Comparison of ENCODE assay signal across 13 cellular contexts in genomic region chr12:107492393-107493134, GRCh38.
DNase-seq lines count a peak whose midpoint lies in the region; ATAC-seq, FAIRE-seq and TF ChIP-seq lines count a peak whose summit lies in the region.
"Had no signal": no experiment of that assay in that cellular context is flagged by ENCODE, and none has a peak within 500 bp of the region (broad histone marks: within the 10 kb centered on the region; RNA-seq: fewer than 3 reads in every experiment).

No MANE protein-coding gene starts in this region.

- intact Hi-C loops in GM12878 (cut with micrococcal nuclease; ENCODE audit: unreplicated experiment), result no loop called here

- peaks cover 2% of the 10 kb centered on the region for H3K36me3 Mint-ChIP-seq in activated naive CD4-positive, alpha-beta T cell treated with anti-CD3 and anti-CD28 coated beads, Interleukin-2, amount 10 ng/mL, durations not matched to agents 7 days and 5 days
- H3K36me3 Mint-ChIP-seq in IgD-negative memory B cell, result no peaks in the 10 kb centered on the region
- no peaks in the 10 kb centered on the region for H3K36me3 Mint-ChIP-seq in stimulated activated memory B cell treated with anti-CD40 and anti-IgM and Interleukin-4, amounts not matched to agents 10 μg/mL and 1 μg/mL and 100 μg/mL, for 72 hours
- H3K36me3 Mint-ChIP-seq: CD14-positive monocyte had no signal

- peaks cover 3% of the 10 kb centered on the region for H3K9me3 Mint-ChIP-seq in activated naive CD4-positive, alpha-beta T cell treated with anti-CD3 and anti-CD28 coated beads, Interleukin-2, amount 10 ng/mL, durations not matched to agents 7 days and 5 days
- H3K9me3 Mint-ChIP-seq in IgD-negative memory B cell, result peaks cover 0 to 3% (median 2%) of the 10 kb centered on the region in 3 donors
- peaks cover 6% of the 10 kb centered on the region for H3K9me3 Mint-ChIP-seq in stimulated activated memory B cell treated with anti-CD40 and anti-IgM and Interleukin-4, amounts not matched to agents 10 μg/mL and 1 μg/mL and 100 μg/mL, for 72 hours

- no TSS peak for BruUV-seq in GM12878 (replicated peaks; lab: Mats Ljungman, UMichigan)

- no peaks in the 10 kb centered on the region; a peak in 1 of 4 replicates for H3K27me3 ChIP-seq in GM12878 (replicated peaks in 1 of 2; ENCODE audit: control insufficient read depth in 2 of 2, insufficient read depth in 2 of 2, low read length in 1 of 2)

- POLR2A ChIA-PET in GM12878 (lab: Charles Lee), result no interaction called here

- CTCF ChIA-PET in activated naive CD4-positive, alpha-beta T cell treated with anti-CD3 and anti-CD28 coated beads, Interleukin-2, amount 10 ng/mL, durations not matched to agents 7 days and 5 days (lab: Charles Lee), result no interaction called here
- CTCF ChIA-PET in GM12878 (lab: Yijun Ruan, JAX), result interaction anchor here (0.7 kb wide), 1 partner anchor 120 kb away, joined by 3 read pairs; no protein-coding TSS in a partner anchor

- peaks cover 11% of the 10 kb centered on the region; the same call in 1 of the 2 replicates for H3K4me1 ChIP-seq in GM12878 (ENCODE audit: control insufficient read depth, insufficient read depth, low read length)

- no peak for DNase-seq in activated naive CD4-positive, alpha-beta T cell treated with anti-CD3 and anti-CD28 coated beads, Interleukin-2, amount 10 ng/mL, durations not matched to agents 7 days and 5 days
- DNase-seq in activated naive CD4-positive, alpha-beta T cell (lab: John Stamatoyannopoulos, UW), result no peak
- DNase-seq in GM12878 (ENCODE audit: low read depth, low spot score) (no peak), NCI-H1930 (lab: John Stamatoyannopoulos, UW) (no peak)
- no peak for DNase-seq in stimulated activated CD4-positive, alpha-beta T cell treated with anti-CD3 and anti-CD28 coated beads, Interleukin-12 subunit alpha, Interleukin-12 subunit beta, amount 100 ng/mL, for 4 hours
- DNase-seq: activated T-cell treated with anti-CD3 and anti-CD28 coated beads for 4 hours, NCI-H526, posterior cingulate gyrus, SK-N-SH had no signal

- SMC1A ChIA-PET in GM12878 (lab: Charles Lee; ENCODE audit: uncharacterized antibody, unreplicated experiment), result no interaction called here

- H2AFZ ChIP-seq in GM12878 (ENCODE audit: control insufficient read depth, low read depth, low read length), result no peak overlapping the region; the same call in 1 of the 2 replicates

- H4K20me1 ChIP-seq in GM12878 (ENCODE audit: control insufficient read depth, insufficient read depth), result no peaks in the 10 kb centered on the region

- no peak for TF ChIP-seq CTCF in GM12878 (IDR thresholded peaks at IDR 0.05 in 2 of 3, conservative IDR thresholded peaks at IDR 0.05 in 1 of 3; ENCODE audit: control insufficient read depth in 2 of 3, extremely low read depth in 1 of 3, insufficient read depth in 1 of 3, low read depth in 3 of 3, low read length in 3 of 3)

- H3K27ac ChIP-seq in GM12878 (ENCODE audit: control insufficient read depth, insufficient read depth), result no peak overlapping the region

- H3K4me2 ChIP-seq in GM12878 (ENCODE audit: control insufficient read depth, insufficient read depth), result peak overlapping the region; percentile 44; the same call in 1 of the 2 replicates
- H3K4me2 ChIP-seq: SK-N-SH had no signal

- no peaks in the 10 kb centered on the region for H3K9me3 ChIP-seq in GM12878 (replicated peaks; ENCODE audit: control insufficient read depth, insufficient read depth, low read length)
- H3K9me3 ChIP-seq: SK-N-SH had no signal

- H3K9ac ChIP-seq in GM12878 (ENCODE audit: control insufficient read depth, insufficient read depth, low read length), result no peak overlapping the region
- H3K9ac ChIP-seq: SK-N-SH had no signal

- H3K27ac Mint-ChIP-seq in activated naive CD4-positive, alpha-beta T cell treated with anti-CD3 and anti-CD28 coated beads, Interleukin-2, amount 10 ng/mL, durations not matched to agents 7 days and 5 days, result peak overlapping the region; percentile 68
- H3K27ac Mint-ChIP-seq in IgD-negative memory B cell, result peak overlapping the region; percentile 0 to 95 (median 53)
- H3K27ac Mint-ChIP-seq in stimulated activated memory B cell treated with anti-CD40 and anti-IgM and Interleukin-4, amounts not matched to agents 10 μg/mL and 1 μg/mL and 100 μg/mL, for 72 hours, result peak overlapping the region; percentile 65

- no peak for FAIRE-seq in GM12878 (lab: Jason Lieb, UNC)

- in situ Hi-C loops in GM12878 (cut with MboI), result no loop called here

- peaks cover 25% of the 10 kb centered on the region for H3K4me1 Mint-ChIP-seq in activated naive CD4-positive, alpha-beta T cell treated with anti-CD3 and anti-CD28 coated beads, Interleukin-2, amount 10 ng/mL, durations not matched to agents 7 days and 5 days
- H3K4me1 Mint-ChIP-seq in IgD-negative memory B cell, result peaks cover 28 to 48% (median 45%) of the 10 kb centered on the region in 3 donors
- peaks cover 18% of the 10 kb centered on the region for H3K4me1 Mint-ChIP-seq in stimulated activated memory B cell treated with anti-CD40 and anti-IgM and Interleukin-4, amounts not matched to agents 10 μg/mL and 1 μg/mL and 100 μg/mL, for 72 hours

- no peak for ATAC-seq in GM12878
- peak; percentile 66 for ATAC-seq in stimulated activated memory B cell treated with anti-CD40 and anti-IgM and Interleukin-4, amounts not matched to agents 10 μg/mL and 1 μg/mL and 100 μg/mL, for 72 hours
- no peak for ATAC-seq in GM18520 (IDR thresholded peaks at IDR 0.05; ENCODE audit: unreplicated experiment)

- H3K4me3 ChIP-seq in GM12878, result no peak overlapping the region

- RAD21 ChIA-PET in GM12878 (lab: Charles Lee; ENCODE audit: unreplicated experiment), result no interaction called here

- no peaks in the 10 kb centered on the region for H3K36me3 ChIP-seq in GM12878 (ENCODE audit: control insufficient read depth in 2 of 2, insufficient read depth in 2 of 2, low read length in 1 of 2)

- WGBS in GM12878 (ENCODE audit: insufficient coverage, insufficient replicate concordance, low lambda C conversion rate, missing lambda C conversion rate), result 35% methylated on average over 6 of the region's 6 CpGs

- no peak for TF ChIP-seq EP300 in GM12878 (IDR thresholded peaks at IDR 0.05; ENCODE audit: borderline replicate concordance in 1 of 2, control insufficient read depth in 1 of 2, low read depth in 2 of 2, low read length in 2 of 2)

- no peaks in the 10 kb centered on the region for H3K79me2 ChIP-seq in GM12878 (ENCODE audit: control insufficient read depth, insufficient read depth, low read length)

- TF ChIP-seq RAD21 in GM12878 (IDR thresholded peaks at IDR 0.05; ENCODE audit: insufficient read depth, low read depth, low read length), result no peak

- H3K4me3 Mint-ChIP-seq in activated naive CD4-positive, alpha-beta T cell treated with anti-CD3 and anti-CD28 coated beads, Interleukin-2, amount 10 ng/mL, durations not matched to agents 7 days and 5 days, result no peak overlapping the region
- peak overlapping the region; percentile 1 to 91 (median 75) for H3K4me3 Mint-ChIP-seq in IgD-negative memory B cell
- peak overlapping the region; percentile 61 for H3K4me3 Mint-ChIP-seq in stimulated activated memory B cell treated with anti-CD40 and anti-IgM and Interleukin-4, amounts not matched to agents 10 μg/mL and 1 μg/mL and 100 μg/mL, for 72 hours

- no peak for TF ChIP-seq POLR2A in GM12878 (IDR thresholded peaks at IDR 0.05; ENCODE audit: low read depth, low read length)

- no peaks in the 10 kb centered on the region for H3K27me3 Mint-ChIP-seq in activated naive CD4-positive, alpha-beta T cell treated with anti-CD3 and anti-CD28 coated beads, Interleukin-2, amount 10 ng/mL, durations not matched to agents 7 days and 5 days
- H3K27me3 Mint-ChIP-seq in IgD-negative memory B cell, result peaks cover 2% of the 10 kb centered on the region
- no peaks in the 10 kb centered on the region for H3K27me3 Mint-ChIP-seq in stimulated activated memory B cell treated with anti-CD40 and anti-IgM and Interleukin-4, amounts not matched to agents 10 μg/mL and 1 μg/mL and 100 μg/mL, for 72 hours

TF ChIP-seq in GM12878, 131 proteins besides CTCF, POLR2A, EP300 and RAD21:
- no peak for TF ChIP-seq IRF3 (IDR thresholded peaks at IDR 0.05)
- TF ChIP-seq GABPA (IDR thresholded peaks at IDR 0.05; ENCODE audit: low read depth), result peak; percentile 12; the same call in 1 of the 2 replicates
